9 cellular contexts compared by ENCODE assay signal in the genomic region with DNA sequence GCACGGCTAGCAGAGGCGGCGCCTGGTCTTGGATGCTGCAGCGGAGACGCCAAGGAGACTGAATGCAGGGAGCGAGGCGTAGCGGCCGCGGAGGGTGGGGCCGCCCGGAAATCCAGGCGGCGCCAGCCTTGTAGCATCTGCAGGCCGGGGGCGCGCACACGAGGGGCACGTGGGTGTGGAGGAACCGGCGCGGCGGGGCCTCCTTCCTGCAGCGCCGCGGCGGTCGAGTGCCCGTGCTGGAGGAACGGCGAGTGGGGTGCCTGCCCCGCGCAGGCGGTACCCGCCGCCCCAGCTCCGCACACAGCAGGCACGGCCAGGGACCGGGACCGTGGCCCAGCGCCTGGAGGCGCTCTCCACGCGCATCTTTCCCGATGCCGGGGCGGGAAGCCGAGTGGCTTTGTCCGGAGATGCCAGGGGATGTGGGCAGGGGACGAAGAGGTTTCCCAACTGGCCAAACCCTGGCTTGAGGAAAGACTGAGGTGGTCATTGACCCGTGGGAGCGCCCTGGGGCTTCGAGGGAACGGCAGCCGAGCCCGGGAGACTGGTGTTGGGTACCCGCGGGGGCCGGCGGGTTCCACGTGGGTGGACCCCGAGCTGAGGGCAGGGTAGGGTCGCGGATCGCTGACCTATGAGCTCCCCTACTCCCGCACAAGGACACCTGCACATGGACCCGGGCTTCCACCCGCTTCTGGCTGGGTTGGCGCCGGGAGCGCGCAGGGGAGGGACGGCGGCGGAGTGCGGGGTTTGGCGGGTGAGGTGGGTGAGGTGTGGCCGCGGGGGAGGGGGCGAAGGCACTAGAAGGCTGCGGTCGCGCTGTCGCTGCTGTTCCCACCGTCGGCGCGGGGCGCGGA.
DNase-seq lines count a peak whose midpoint lies in the region; ATAC-seq and TF ChIP-seq lines count a peak whose summit lies in the region.
"Had no signal": no experiment of that assay in that cellular context is flagged by ENCODE, and none has a peak within 500 bp of the region (broad histone marks: within the 10 kb centered on the region; RNA-seq: fewer than 3 reads in every experiment).

No MANE protein-coding gene starts in this region.

- peak overlapping the region; percentile 57 for H3K4me3 Mint-ChIP-seq in activated CD8-positive, alpha-beta memory T cell treated with anti-CD3 and anti-CD28 coated beads, Interleukin-2, amount 10 ng/mL, durations not matched to agents 7 days and 5 days

- DNase-seq in NCI-H1092 treated with DMSO at 0.1 percent for 48 hours (lab: John Stamatoyannopoulos, UW) (peak; percentile 33), NCI-H1092 (lab: John Stamatoyannopoulos, UW) (no peak), hepatic stellate cell (ENCODE audit: low spot score) (peak; percentile 57), SHP77 (lab: John Stamatoyannopoulos, UW) (no peak)
- DNase-seq in activated CD8-positive, alpha-beta memory T cell treated with anti-CD3 and anti-CD28 coated beads, Interleukin-2, amount 10 ng/mL, durations not matched to agents 7 days and 5 days = peak; percentile 49
- peak; percentile 41 for DNase-seq in stimulated activated CD8-positive, alpha-beta memory T cell treated with anti-CD3 and anti-CD28 coated beads, Interleukin-4, amount 100 ng/mL, for 48 hours
- DNase-seq: DND-41 had no signal

- peaks cover 6% of the 10 kb centered on the region for H3K9me3 Mint-ChIP-seq in activated CD8-positive, alpha-beta memory T cell treated with anti-CD3 and anti-CD28 coated beads, Interleukin-2, amount 10 ng/mL, durations not matched to agents 7 days and 5 days (ENCODE audit: low read depth)

- no peak for TF ChIP-seq RAD21 in Ishikawa (IDR thresholded peaks at IDR 0.05; ENCODE audit: low read depth)

- peak; percentile 64 for ATAC-seq in activated CD8-positive, alpha-beta memory T cell treated with anti-CD3 and anti-CD28 coated beads, Interleukin-2, amount 10 ng/mL, durations not matched to agents 7 days and 5 days
- ATAC-seq in HG03159 (IDR thresholded peaks at IDR 0.05; ENCODE audit: unreplicated experiment) = no peak

- H3K27me3 Mint-ChIP-seq in activated CD8-positive, alpha-beta memory T cell treated with anti-CD3 and anti-CD28 coated beads, Interleukin-2, amount 10 ng/mL, durations not matched to agents 7 days and 5 days = peaks cover 84% of the 10 kb centered on the region

- peak overlapping the region; percentile 40 for H3K27ac Mint-ChIP-seq in activated CD8-positive, alpha-beta memory T cell treated with anti-CD3 and anti-CD28 coated beads, Interleukin-2, amount 10 ng/mL, durations not matched to agents 7 days and 5 days

- peaks cover 38% of the 10 kb centered on the region for H3K4me1 Mint-ChIP-seq in activated CD8-positive, alpha-beta memory T cell treated with anti-CD3 and anti-CD28 coated beads, Interleukin-2, amount 10 ng/mL, durations not matched to agents 7 days and 5 days

- no peak for TF ChIP-seq EP300 in Ishikawa (IDR thresholded peaks at IDR 0.05; ENCODE audit: borderline replicate concordance)

- CTCF ChIA-PET in activated CD8-positive, alpha-beta memory T cell treated with anti-CD3 and anti-CD28 coated beads, Interleukin-2, amount 10 ng/mL, durations not matched to agents 7 days and 5 days (lab: Charles Lee) = interaction anchor here (1.0 to 1.7 kb wide), 2 partner anchors 8 to 204 kb away, joined by 4 to 8 read pairs; no protein-coding TSS in a partner anchor

- peaks cover 5% of the 10 kb centered on the region for H3K36me3 Mint-ChIP-seq in activated CD8-positive, alpha-beta memory T cell treated with anti-CD3 and anti-CD28 coated beads, Interleukin-2, amount 10 ng/mL, durations not matched to agents 7 days and 5 days

TF ChIP-seq in Ishikawa, 13 proteins besides CTCF, POLR2A, EP300 and RAD21:
- TF ChIP-seq, protein P1, sequence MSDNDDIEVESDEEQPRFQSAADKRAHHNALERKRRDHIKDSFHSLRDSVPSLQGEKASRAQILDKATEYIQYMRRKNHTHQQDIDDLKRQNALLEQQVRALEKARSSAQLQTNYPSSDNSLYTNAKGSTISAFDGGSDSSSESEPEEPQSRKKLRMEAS (IDR thresholded peaks at IDR 0.05) = peak; percentile 72
- TF ChIP-seq, protein P2, sequence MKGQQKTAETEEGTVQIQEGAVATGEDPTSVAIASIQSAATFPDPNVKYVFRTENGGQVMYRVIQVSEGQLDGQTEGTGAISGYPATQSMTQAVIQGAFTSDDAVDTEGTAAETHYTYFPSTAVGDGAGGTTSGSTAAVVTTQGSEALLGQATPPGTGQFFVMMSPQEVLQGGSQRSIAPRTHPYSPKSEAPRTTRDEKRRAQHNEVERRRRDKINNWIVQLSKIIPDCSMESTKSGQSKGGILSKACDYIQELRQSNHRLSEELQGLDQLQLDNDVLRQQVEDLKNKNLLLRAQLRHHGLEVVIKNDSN (IDR thresholded peaks at IDR 0.05) = peak; percentile 38; the same call in 1 of the 2 replicates
- TF ChIP-seq YY1 (IDR thresholded peaks at IDR 0.05; ENCODE audit: low read depth) (no peak), TAF1 (IDR thresholded peaks at IDR 0.05; ENCODE audit: low read depth) (no peak), EGR1 (IDR thresholded peaks at IDR 0.05) (no peak), CREB1 (IDR thresholded peaks at IDR 0.05; ENCODE audit: low read depth) (no peak), FOXM1 (IDR thresholded peaks at IDR 0.05; ENCODE audit: borderline replicate concordance, low read depth) (no peak), CEBPB (IDR thresholded peaks at IDR 0.05) (no peak), TCF12 (IDR thresholded peaks at IDR 0.05; ENCODE audit: low read depth) (no peak; the same call in 1 of the 2 replicates), ZBTB7A (IDR thresholded peaks at IDR 0.05; ENCODE audit: low read depth) (no peak), TEAD4 (IDR thresholded peaks at IDR 0.05) (no peak), NFIC (IDR thresholded peaks at IDR 0.05) (no peak)
- TF ChIP-seq, protein P3, sequence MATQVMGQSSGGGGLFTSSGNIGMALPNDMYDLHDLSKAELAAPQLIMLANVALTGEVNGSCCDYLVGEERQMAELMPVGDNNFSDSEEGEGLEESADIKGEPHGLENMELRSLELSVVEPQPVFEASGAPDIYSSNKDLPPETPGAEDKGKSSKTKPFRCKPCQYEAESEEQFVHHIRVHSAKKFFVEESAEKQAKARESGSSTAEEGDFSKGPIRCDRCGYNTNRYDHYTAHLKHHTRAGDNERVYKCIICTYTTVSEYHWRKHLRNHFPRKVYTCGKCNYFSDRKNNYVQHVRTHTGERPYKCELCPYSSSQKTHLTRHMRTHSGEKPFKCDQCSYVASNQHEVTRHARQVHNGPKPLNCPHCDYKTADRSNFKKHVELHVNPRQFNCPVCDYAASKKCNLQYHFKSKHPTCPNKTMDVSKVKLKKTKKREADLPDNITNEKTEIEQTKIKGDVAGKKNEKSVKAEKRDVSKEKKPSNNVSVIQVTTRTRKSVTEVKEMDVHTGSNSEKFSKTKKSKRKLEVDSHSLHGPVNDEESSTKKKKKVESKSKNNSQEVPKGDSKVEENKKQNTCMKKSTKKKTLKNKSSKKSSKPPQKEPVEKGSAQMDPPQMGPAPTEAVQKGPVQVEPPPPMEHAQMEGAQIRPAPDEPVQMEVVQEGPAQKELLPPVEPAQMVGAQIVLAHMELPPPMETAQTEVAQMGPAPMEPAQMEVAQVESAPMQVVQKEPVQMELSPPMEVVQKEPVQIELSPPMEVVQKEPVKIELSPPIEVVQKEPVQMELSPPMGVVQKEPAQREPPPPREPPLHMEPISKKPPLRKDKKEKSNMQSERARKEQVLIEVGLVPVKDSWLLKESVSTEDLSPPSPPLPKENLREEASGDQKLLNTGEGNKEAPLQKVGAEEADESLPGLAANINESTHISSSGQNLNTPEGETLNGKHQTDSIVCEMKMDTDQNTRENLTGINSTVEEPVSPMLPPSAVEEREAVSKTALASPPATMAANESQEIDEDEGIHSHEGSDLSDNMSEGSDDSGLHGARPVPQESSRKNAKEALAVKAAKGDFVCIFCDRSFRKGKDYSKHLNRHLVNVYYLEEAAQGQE (IDR thresholded peaks at IDR 0.05; ENCODE audit: low read depth) = no peak

Comparison
In these comparisons a context has a peak if more than half of its experiments do, and no peak if none do; other contexts are left out.
1. DNase-seq: peak in NCI-H1092 treated with DMSO at 0.1 percent for 48 hours (single experiment), activated CD8-positive, alpha-beta memory T cell treated with anti-CD3 and anti-CD28 coated beads, Interleukin-2, amount 10 ng/mL, durations not matched to agents 7 days and 5 days (single experiment), hepatic stellate cell (single experiment) and stimulated activated CD8-positive, alpha-beta memory T cell treated with anti-CD3 and anti-CD28 coated beads, Interleukin-4, amount 100 ng/mL, for 48 hours (single experiment); none in NCI-H1092 (single experiment) and SHP77 (0 of 2).